26 cellular contexts compared by ENCODE assay signal in genomic region chrX:24391843-24392242, GRCh38. TPM values are rescaled to one million over a fixed set of nuclear protein-coding genes. Genes with fewer than 3 reads are reported as not detected.
"Had no signal": no experiment of that assay in that cellular context is flagged by ENCODE, and none has a peak within 500 bp of the region (broad histone marks: within the 10 kb centered on the region; RNA-seq: fewer than 3 reads in every experiment).

No MANE protein-coding gene starts in this region.

- DNase-seq: KBM-7; MV-4-11; NCI-H1048; NCI-H1105; NCI-H1436 treated with DMSO at 0.1 percent for 48 hours; NCI-H1694; NCI-H187 treated with DMSO at 0.1 percent for 48 hours; NCI-H2029 treated with DMSO at 0.1 percent for 48 hours; NCI-H2227 treated with DMSO at 0.1 percent for 48 hours; NCI-H524; NCI-H526 treated with DMSO at 0.1 percent for 48 hours; NCI-H748 treated with DMSO at 0.1 percent for 48 hours; NK-92 treated with Interleukin-12 subunit alpha and Interleukin-12 subunit beta, amount 100 ng/mL, for 24 hours; OCI-M1; PC-9; Peyer's patch; SHP77; SK-N-SH; SW 1271 had no signal

- H3K9ac ChIP-seq: SK-N-SH had no signal

- H2AFZ ChIP-seq: PC-9 had no signal

- H3K4me1 ChIP-seq: Peyer's patch had no signal

- H3K27ac ChIP-seq: HL-60, PC-9, Peyer's patch had no signal

- H3K4me2 ChIP-seq: PC-9, SK-N-SH had no signal

- H3K36me3 ChIP-seq: Peyer's patch had no signal

- H3K4me3 ChIP-seq: PC-9, Peyer's patch had no signal

- H3K9me3 ChIP-seq: Peyer's patch, SK-N-SH had no signal

- H3K27me3 ChIP-seq: Peyer's patch had no signal

- FAIRE-seq: HTR-8/SVneo had no signal

RNA-seq across cellular contexts. Expression of gene SUPT20HL1, which starts 31.4 kb away (rescaled TPM):
- total RNA-seq: LHCN-M2, MCF 10A, NCI-H460, PC-9, RPMI7951, SK-MEL-5 had no signal
- polyA plus RNA-seq: SK-N-SH had no signal
